ENCODE assay signal across 22 cellular contexts in genomic region chr22:20949698-20950183, GRCh38. TPM values are rescaled to one million over a fixed set of nuclear protein-coding genes. Genes with fewer than 3 reads are reported as not detected.
A peak's percentile ranks its signal among the peaks of the same experiment; 100 is the strongest.
DNase-seq lines count a peak whose midpoint lies in the region; ATAC-seq and TF ChIP-seq lines count a peak whose summit lies in the region.
"Had no signal": no experiment of that assay in that cellular context is flagged by ENCODE, and none has a peak within 500 bp of the region (broad histone marks: within the 10 kb centered on the region; RNA-seq: fewer than 3 reads in every experiment).

No MANE protein-coding gene starts in this region.

- WGBS in upper lobe of left lung, 2 donors, result 85 to 86% methylated on average over 13 of the region's 13 CpGs

- DNase-seq in activated CD4-positive, alpha-beta T cell treated with anti-CD3 and anti-CD28 coated beads, Interleukin-2, amount 10 ng/mL, durations not matched to agents 7 days and 5 days, result no peak
- no peak for DNase-seq in activated CD4-positive, alpha-beta T cell treated with anti-CD3 and anti-CD28 coated beads, Interleukin-2, amount 50 U/mL, for 4 hours
- DNase-seq in RWPE1 (ENCODE audit: low spot score) (no peak), epithelial cell of prostate (ENCODE audit: low read depth, low spot score) (no peak), posterior vena cava (ENCODE audit: low spot score) (peak; percentile 16), upper lobe of left lung (no peak), sciatic nerve (ENCODE audit: low spot score) (no peak), RKO (ENCODE audit: low spot score) (no peak)
- DNase-seq: activated CD8-positive, alpha-beta memory T cell treated with anti-CD3 and anti-CD28 coated beads, Interleukin-2, amount 50 U/mL, for 48 hours; activated gamma-delta T cell treated with Interleukin-2 at 50 U/mL for 16 hours; BE2C; effector CD8-positive, alpha-beta T cell; HCEC 1CT; Kasumi-1; left cardiac atrium; mesenchymal stem cell; NCI-H1105; NCI-H2081; NCI-H446 treated with DMSO at 0.1 percent for 48 hours; RPMI8226 had no signal

- H3K4me1 ChIP-seq in upper lobe of left lung, result peaks cover 16 to 30% (median 21%) of the 10 kb centered on the region in 4 donors
- H3K4me1 ChIP-seq: BE2C had no signal

- intact Hi-C loops in posterior vena cava (cut with DNase I) (loop anchor here in 1 of 2 donors (2.0 kb wide), 1 partner anchor 15 kb away; no protein-coding TSS in a partner anchor), sciatic nerve (cut with DNase I) (no loop called here)

- ATAC-seq in upper lobe of left lung (ENCODE audit: low FRiP score in 2 of 2) (no peak), sciatic nerve (no peak)
- ATAC-seq: A549, left cardiac atrium had no signal

- H3K27ac ChIP-seq in RWPE1 (peak overlapping the region; percentile 83), epithelial cell of prostate (peak overlapping the region; percentile 99), upper lobe of left lung (no peak overlapping the region)
- H3K27ac ChIP-seq: A549 had no signal

- TF ChIP-seq CTCF in RWPE1 (conservative IDR thresholded peaks at IDR 0.05; ENCODE audit: low read depth), result no peak
- TF ChIP-seq CTCF in upper lobe of left lung (IDR thresholded peaks at IDR 0.05), result no peak

- CTCF ChIA-PET in activated CD4-positive, alpha-beta T cell treated with anti-CD3 and anti-CD28 coated beads, Interleukin-2, amount 10 ng/mL, durations not matched to agents 7 days and 5 days (lab: Charles Lee), result interaction anchor here (0.9 kb wide), 1 partner anchor 12 kb away, joined by 3 read pairs; no protein-coding TSS in a partner anchor
- CTCF ChIA-PET in RWPE1 (lab: Yijun Ruan, JAX), result interaction anchor here (1.0 kb wide), 1 partner anchor 33 kb away, joined by 3 read pairs; the partner anchor contains the start of gene CRKL

- H3K27ac Mint-ChIP-seq in activated CD4-positive, alpha-beta T cell treated with anti-CD3 and anti-CD28 coated beads, Interleukin-2, amount 10 ng/mL, durations not matched to agents 7 days and 5 days, result peak overlapping the region; percentile 37

- no peak overlapping the region for H3K4me3 Mint-ChIP-seq in activated CD4-positive, alpha-beta T cell treated with anti-CD3 and anti-CD28 coated beads, Interleukin-2, amount 10 ng/mL, durations not matched to agents 7 days and 5 days

- no peak for TF ChIP-seq POLR2A in upper lobe of left lung (IDR thresholded peaks at IDR 0.05)

- no peaks in the 10 kb centered on the region for H3K27me3 ChIP-seq in upper lobe of left lung
- H3K27me3 ChIP-seq: BE2C had no signal

- peaks cover 14 to 48% (median 35%) of the 10 kb centered on the region in 4 donors for H3K36me3 ChIP-seq in upper lobe of left lung

- POLR2A ChIA-PET in activated CD4-positive, alpha-beta T cell treated with anti-CD3 and anti-CD28 coated beads, Interleukin-2, amount 10 ng/mL, durations not matched to agents 7 days and 5 days (lab: Charles Lee), result no interaction called here
- POLR2A ChIA-PET in RWPE1 (lab: Yijun Ruan, JAX; ENCODE audit: low non-redundant PET), result no interaction called here

- no peak for TF ChIP-seq EP300 in upper lobe of left lung (IDR thresholded peaks at IDR 0.05)

- H3K36me3 Mint-ChIP-seq in activated CD4-positive, alpha-beta T cell treated with anti-CD3 and anti-CD28 coated beads, Interleukin-2, amount 10 ng/mL, durations not matched to agents 7 days and 5 days (ENCODE audit: low read depth), result peaks cover 45% of the 10 kb centered on the region

- H3K9me3 Mint-ChIP-seq in activated CD4-positive, alpha-beta T cell treated with anti-CD3 and anti-CD28 coated beads, Interleukin-2, amount 10 ng/mL, durations not matched to agents 7 days and 5 days, result no peaks in the 10 kb centered on the region

- no peaks in the 10 kb centered on the region for H3K9me3 ChIP-seq in upper lobe of left lung
- H3K9me3 ChIP-seq: A549, BE2C had no signal

- H3K4me1 Mint-ChIP-seq in activated CD4-positive, alpha-beta T cell treated with anti-CD3 and anti-CD28 coated beads, Interleukin-2, amount 10 ng/mL, durations not matched to agents 7 days and 5 days, result peaks cover 33% of the 10 kb centered on the region

- H3K4me3 ChIP-seq in upper lobe of left lung, result no peak overlapping the region
- H3K4me3 ChIP-seq: A549 had no signal

- H3K27me3 Mint-ChIP-seq in activated CD4-positive, alpha-beta T cell treated with anti-CD3 and anti-CD28 coated beads, Interleukin-2, amount 10 ng/mL, durations not matched to agents 7 days and 5 days, result no peaks in the 10 kb centered on the region

RNA-seq across cellular contexts. Expression of gene AIFM3, which starts 17.3 kb away (rescaled TPM):
- under 1 TPM in 1 of 2 experiments, not detected in 1; 0.25 TPM for total RNA-seq in activated CD4-positive, alpha-beta T cell treated with anti-CD3 and anti-CD28 coated beads, Interleukin-2, amount 10 ng/mL, durations not matched to agents 7 days and 5 days
- total RNA-seq in posterior vena cava (1 to 10 TPM in 1 of 2 donors, under 1 TPM in 1; 0.62 to 2.6 TPM), upper lobe of left lung (1 to 10 TPM; 4.7 to 9.4 (median 6.6) TPM), sciatic nerve (2.1 TPM)
- total RNA-seq: HT1080 had no signal

RNA-seq across cellular contexts. Expression of gene LZTR1, which starts 32.4 kb away (rescaled TPM):
- 10 to 100 TPM; 62.0 to 66.4 TPM for total RNA-seq in activated CD4-positive, alpha-beta T cell treated with anti-CD3 and anti-CD28 coated beads, Interleukin-2, amount 10 ng/mL, durations not matched to agents 7 days and 5 days
- total RNA-seq in posterior vena cava (10 to 100 TPM; 46.1 to 56.3 TPM), upper lobe of left lung (100 to 1,000 TPM in 2 of 6 donors, 10 to 100 TPM in 4; 33.7 to 114 (median 63.2) TPM), sciatic nerve (72.9 TPM)

RNA-seq across cellular contexts. Expression of gene CRKL, which starts 32.5 kb away (rescaled TPM):
- 10 to 100 TPM; 82.2 to 87.2 TPM for total RNA-seq in activated CD4-positive, alpha-beta T cell treated with anti-CD3 and anti-CD28 coated beads, Interleukin-2, amount 10 ng/mL, durations not matched to agents 7 days and 5 days
- total RNA-seq in posterior vena cava (10 to 100 TPM; 36.7 to 37.5 TPM), upper lobe of left lung (10 to 100 TPM; 35.6 to 65.4 (median 53.4) TPM), sciatic nerve (61.4 TPM)

RNA-seq across cellular contexts. Expression of gene THAP7, which starts 52.2 kb away (rescaled TPM):
- 10 to 100 TPM; 29.1 to 29.8 TPM for total RNA-seq in activated CD4-positive, alpha-beta T cell treated with anti-CD3 and anti-CD28 coated beads, Interleukin-2, amount 10 ng/mL, durations not matched to agents 7 days and 5 days
- total RNA-seq in posterior vena cava (10 to 100 TPM; 16.4 to 20.5 TPM), upper lobe of left lung (10 to 100 TPM; 18.9 to 52.4 (median 32.0) TPM), sciatic nerve (21.9 TPM)

Comparison
In these comparisons a context has a peak if more than half of its experiments do, and no peak if none do; other contexts are left out.
1. H3K27ac ChIP-seq: peak in RWPE1 (single experiment) and epithelial cell of prostate (single experiment); none in upper lobe of left lung (0 of 4).